9 cellular contexts compared by ENCODE assay signal in genomic region chr12:6996040-6996441, GRCh38. TPM values are rescaled to one million over a fixed set of nuclear protein-coding genes. Genes with fewer than 3 reads are reported as not detected.
A peak's percentile ranks its signal among the peaks of the same experiment; 100 is the strongest.
DNase-seq lines count a peak whose midpoint lies in the region; ATAC-seq and TF ChIP-seq lines count a peak whose summit lies in the region.
"Had no signal": no experiment of that assay in that cellular context is flagged by ENCODE, and none has a peak within 500 bp of the region (broad histone marks: within the 10 kb centered on the region; RNA-seq: fewer than 3 reads in every experiment).

No MANE protein-coding gene starts in this region.

- DNase-seq in activated naive CD4-positive, alpha-beta T cell treated with anti-CD3 and anti-CD28 coated beads, Interleukin-2, amount 50 U/mL, for 16 hours = no peak
- DNase-seq in choroid plexus epithelial cell (ENCODE audit: low read depth) (peak; percentile 60), smooth muscle cell (lab: John Stamatoyannopoulos, UW; ENCODE audit: unreplicated experiment) (no peak)
- no peak for DNase-seq in naive thymus-derived CD8-positive, alpha-beta T cell

- H3K9me3 ChIP-seq in smooth muscle cell (replicated peaks; ENCODE audit: low read depth) = no peaks in the 10 kb centered on the region
- H3K9me3 ChIP-seq: Peyer's patch, suprapubic skin had no signal

- no peaks in the 10 kb centered on the region for H3K9me3 Mint-ChIP-seq in activated naive CD4-positive, alpha-beta T cell treated with anti-CD3 and anti-CD28 coated beads, Interleukin-2, amount 50 U/mL, for 24 hours
- H3K9me3 Mint-ChIP-seq in naive thymus-derived CD8-positive, alpha-beta T cell = no peaks in the 10 kb centered on the region

- peaks cover 7% of the 10 kb centered on the region for H3K36me3 ChIP-seq in smooth muscle cell (ENCODE audit: low read depth)

- no peaks in the 10 kb centered on the region for H3K4me1 Mint-ChIP-seq in activated naive CD4-positive, alpha-beta T cell treated with anti-CD3 and anti-CD28 coated beads, Interleukin-2, amount 50 U/mL, for 24 hours
- H3K4me1 Mint-ChIP-seq in naive thymus-derived CD8-positive, alpha-beta T cell = peaks cover 2 to 8% (median 4%) of the 10 kb centered on the region in 4 donors

- H3K9ac ChIP-seq in smooth muscle cell (ENCODE audit: low read depth) = no peak overlapping the region

- H3K4me3 ChIP-seq in choroid plexus epithelial cell (ENCODE audit: low read depth, low read length) = no peak overlapping the region
- no peak overlapping the region for H3K4me3 ChIP-seq in smooth muscle cell
- H3K4me3 ChIP-seq: dorsolateral prefrontal cortex, Peyer's patch, suprapubic skin had no signal

- POLR2A ChIA-PET in naive thymus-derived CD8-positive, alpha-beta T cell (lab: Charles Lee) = no interaction called here

- no peaks in the 10 kb centered on the region for H3F3A ChIP-seq in smooth muscle cell (ENCODE audit: low read depth)

- 5% methylated on average over 2 of the region's 2 CpGs for WGBS in smooth muscle cell (ENCODE audit: low lambda C conversion rate)

- no peaks in the 10 kb centered on the region for H3K27me3 ChIP-seq in smooth muscle cell (ENCODE audit: low read depth)
- H3K27me3 ChIP-seq: dorsolateral prefrontal cortex, Peyer's patch, suprapubic skin had no signal

- no peak for TF ChIP-seq CTCF in choroid plexus epithelial cell (conservative IDR thresholded peaks at IDR 0.05; ENCODE audit: low read depth, low read length)
- TF ChIP-seq CTCF in smooth muscle cell (IDR thresholded peaks at IDR 0.05; ENCODE audit: borderline replicate concordance, insufficient read depth, poor library complexity, severe bottlenecking) = no peak

- no peak overlapping the region for H3K4me3 Mint-ChIP-seq in activated naive CD4-positive, alpha-beta T cell treated with anti-CD3 and anti-CD28 coated beads, Interleukin-2, amount 50 U/mL, for 24 hours
- H3K4me3 Mint-ChIP-seq in naive thymus-derived CD8-positive, alpha-beta T cell = no peak overlapping the region

- no peak overlapping the region for H3K27ac ChIP-seq in smooth muscle cell (ENCODE audit: low read depth)
- H3K27ac ChIP-seq: Peyer's patch, suprapubic skin had no signal

- peak overlapping the region; percentile 19 for H3K27ac Mint-ChIP-seq in activated naive CD4-positive, alpha-beta T cell treated with anti-CD3 and anti-CD28 coated beads, Interleukin-2, amount 50 U/mL, for 24 hours
- peak overlapping the region in 1 of 10 donors; percentile 51 for H3K27ac Mint-ChIP-seq in naive thymus-derived CD8-positive, alpha-beta T cell

- no peaks in the 10 kb centered on the region for H3K79me2 ChIP-seq in smooth muscle cell (ENCODE audit: low read depth)

- no peak for ATAC-seq in esophagus mucosa
- ATAC-seq in naive thymus-derived CD8-positive, alpha-beta T cell = no peak

- H2AFZ ChIP-seq in smooth muscle cell (ENCODE audit: low read depth) = no peak overlapping the region

- H4K20me1 ChIP-seq in smooth muscle cell (ENCODE audit: low read depth) = peaks cover 10% of the 10 kb centered on the region

- H3K4me1 ChIP-seq in smooth muscle cell (ENCODE audit: low read depth) = peaks cover 8% of the 10 kb centered on the region

- peak overlapping the region; percentile 5 for H3K4me2 ChIP-seq in smooth muscle cell

- no peaks in the 10 kb centered on the region for H3K27me3 Mint-ChIP-seq in activated naive CD4-positive, alpha-beta T cell treated with anti-CD3 and anti-CD28 coated beads, Interleukin-2, amount 50 U/mL, for 24 hours
- H3K27me3 Mint-ChIP-seq in naive thymus-derived CD8-positive, alpha-beta T cell = no peaks in the 10 kb centered on the region

- H3K36me3 Mint-ChIP-seq in activated naive CD4-positive, alpha-beta T cell treated with anti-CD3 and anti-CD28 coated beads, Interleukin-2, amount 50 U/mL, for 24 hours = peaks cover 7% of the 10 kb centered on the region
- peaks cover 4 to 49% (median 6%) of the 10 kb centered on the region in 3 donors for H3K36me3 Mint-ChIP-seq in naive thymus-derived CD8-positive, alpha-beta T cell

RNA-seq across cellular contexts. Expression of gene LPCAT3, which starts 22.2 kb away (rescaled TPM):
- 16.9 and 28.3 TPM in 2 replicates for total RNA-seq in smooth muscle cell
- polyA plus RNA-seq in smooth muscle cell = 34.3 and 35.9 TPM in 2 replicates
- 40.3 TPM for total RNA-seq in esophagus mucosa
- 10 to 100 TPM; 17.0 to 18.5 TPM for total RNA-seq in naive thymus-derived CD8-positive, alpha-beta T cell
- 10 to 100 TPM; 17.0 to 22.7 (median 19.9) TPM for polyA plus RNA-seq in naive thymus-derived CD8-positive, alpha-beta T cell

RNA-seq across cellular contexts. Expression of gene EMG1, which starts 25.3 kb away (rescaled TPM):
- total RNA-seq in smooth muscle cell (21.9 and 26.5 TPM in 2 replicates), esophagus mucosa (53.9 TPM)
- 54.4 and 62.0 TPM in 2 replicates for polyA plus RNA-seq in smooth muscle cell
- total RNA-seq in naive thymus-derived CD8-positive, alpha-beta T cell = 10 to 100 TPM; 71.1 to 72.5 TPM
- polyA plus RNA-seq in naive thymus-derived CD8-positive, alpha-beta T cell = 10 to 100 TPM; 59.7 to 66.4 (median 64.7) TPM

RNA-seq across cellular contexts. Expression of gene PHB2, which starts 25.6 kb away (rescaled TPM):
- total RNA-seq in smooth muscle cell (148 and 162 TPM in 2 replicates), esophagus mucosa (221 TPM)
- 139 and 155 TPM in 2 replicates for polyA plus RNA-seq in smooth muscle cell
- 100 to 1,000 TPM; 159 to 173 TPM for total RNA-seq in naive thymus-derived CD8-positive, alpha-beta T cell
- 100 to 1,000 TPM in 2 of 3 donors, 10 to 100 TPM in 1; 97.0 to 115 (median 108) TPM for polyA plus RNA-seq in naive thymus-derived CD8-positive, alpha-beta T cell

RNA-seq across cellular contexts. Expression of gene PTPN6, which starts 44.9 kb away (rescaled TPM):
- total RNA-seq in smooth muscle cell (4.3 and 5.5 TPM in 2 replicates), esophagus mucosa (17.8 TPM)
- polyA plus RNA-seq in smooth muscle cell = 2.8 and 8.7 TPM in 2 replicates
- 100 to 1,000 TPM; 235 to 247 TPM for total RNA-seq in naive thymus-derived CD8-positive, alpha-beta T cell
- 100 to 1,000 TPM; 182 to 425 (median 260) TPM for polyA plus RNA-seq in naive thymus-derived CD8-positive, alpha-beta T cell

RNA-seq across cellular contexts. Expression of gene C12orf57, which starts 52.2 kb away (rescaled TPM):
- total RNA-seq in smooth muscle cell (433 and 494 TPM in 2 replicates), esophagus mucosa (84.0 TPM)
- polyA plus RNA-seq in smooth muscle cell = 360 and 397 TPM in 2 replicates
- total RNA-seq in naive thymus-derived CD8-positive, alpha-beta T cell = 100 to 1,000 TPM; 518 to 519 TPM
- 100 to 1,000 TPM; 329 to 399 (median 366) TPM for polyA plus RNA-seq in naive thymus-derived CD8-positive, alpha-beta T cell
